8 cellular contexts compared by ENCODE assay signal in the genomic region with DNA sequence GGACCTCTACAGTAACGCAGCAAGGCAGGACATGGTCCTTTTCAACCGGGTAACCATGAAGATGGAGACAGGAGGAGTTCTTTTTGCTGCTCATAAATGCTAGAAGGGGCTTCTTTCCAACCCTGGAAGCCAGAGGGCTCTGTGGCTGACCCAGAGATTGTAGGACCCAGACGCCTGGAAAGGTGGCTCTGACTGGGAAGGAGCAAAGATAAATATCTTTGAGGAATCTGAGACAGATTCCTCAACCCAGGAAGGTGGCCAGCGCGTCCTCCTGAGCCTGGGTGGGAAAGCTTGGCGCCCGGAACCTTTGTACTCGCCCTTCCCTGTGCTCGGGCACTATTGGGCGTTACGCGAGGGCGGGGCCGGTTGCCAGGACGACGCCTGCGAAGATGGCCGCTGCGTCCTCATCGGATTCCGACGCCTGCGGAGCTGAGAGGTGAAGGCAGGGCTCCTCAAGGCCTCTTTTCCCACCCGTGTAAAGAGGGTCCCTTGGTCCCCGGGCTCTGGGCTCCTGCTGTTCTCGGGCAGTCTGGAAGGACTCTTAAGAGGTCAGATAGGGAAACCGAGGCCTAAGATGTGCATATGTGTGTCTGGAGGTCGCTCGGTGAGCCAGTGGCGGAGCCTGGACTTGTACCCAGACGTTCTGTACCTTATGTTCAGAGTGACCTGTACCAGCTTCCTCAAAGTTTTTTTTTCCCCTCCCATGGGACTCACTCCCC. TPM values are rescaled to one million over a fixed set of nuclear protein-coding genes. Genes with fewer than 3 reads are reported as not detected.
A peak's percentile ranks its signal among the peaks of the same experiment; 100 is the strongest.
DNase-seq lines count a peak whose midpoint lies in the region; ATAC-seq and TF ChIP-seq lines count a peak whose summit lies in the region.

A gene (plus strand): TSS at position 365 of the 719 bp plus-strand sequence. CDS start 25 bp downstream, at position 390.

- H3K4me3 Mint-ChIP-seq in central memory CD8-positive, alpha-beta T cell: peak within 1 kb of the TSS; percentile 85

- H3K27me3 ChIP-seq in kidney epithelial cell (ENCODE audit: control insufficient read depth, insufficient read depth, low read length): no peaks in the 10 kb centered on the region

- H3K36me3 Mint-ChIP-seq in central memory CD8-positive, alpha-beta T cell (ENCODE audit: insufficient read depth): peaks cover 8% of the 10 kb centered on the region

- H3K36me3 ChIP-seq in kidney epithelial cell (ENCODE audit: control insufficient read depth, insufficient read depth, low read length): no peaks in the 10 kb centered on the region

- no peaks in the 10 kb centered on the region for H3K9me3 Mint-ChIP-seq in central memory CD8-positive, alpha-beta T cell

- H3K27ac Mint-ChIP-seq in central memory CD8-positive, alpha-beta T cell (ENCODE audit: low read depth): peak within 1 kb of the TSS; percentile 19

- no peak for TF ChIP-seq CTCF in kidney epithelial cell (IDR thresholded peaks at IDR 0.05; ENCODE audit: insufficient read depth, low read length, poor library complexity, severe bottlenecking)

- ATAC-seq in HG03066 (IDR thresholded peaks at IDR 0.05; ENCODE audit: low read depth, unreplicated experiment): peak; percentile 76
- ATAC-seq in central memory CD8-positive, alpha-beta T cell (replicated peaks; ENCODE audit: extremely low read depth, poor library complexity, severe bottlenecking): peak; percentile 96

- H3K27me3 Mint-ChIP-seq in central memory CD8-positive, alpha-beta T cell: no peaks in the 10 kb centered on the region

- peaks cover 9% of the 10 kb centered on the region for H3K4me1 Mint-ChIP-seq in central memory CD8-positive, alpha-beta T cell

- DNase-seq in NCI-H1436 (lab: John Stamatoyannopoulos, UW) (peak; percentile 46), NCI-H1436 treated with DMSO at 0.1 percent for 48 hours (lab: John Stamatoyannopoulos, UW) (no peak), NCI-H345 (lab: John Stamatoyannopoulos, UW) (peak; percentile 79), kidney epithelial cell (ENCODE audit: low read depth) (no peak)
- peak; percentile 82 for DNase-seq in activated CD4-positive, CD25-positive, alpha-beta regulatory T cell treated with anti-CD3 and anti-CD28 coated beads, Interleukin-2, amount 50 U/mL, for 72 hours
- DNase-seq in central memory CD8-positive, alpha-beta T cell (ENCODE audit: low spot score in 2 of 2): peak; percentile 67 to 73
- peak; percentile 65 to 81 for DNase-seq in stimulated activated CD4-positive, alpha-beta T cell treated with anti-CD3 and anti-CD28 coated beads, Interleukin-15, amount 100 ng/mL, for 1 hour (ENCODE audit: low read depth in 1 of 2, low spot score in 1 of 2)

- peak within 1 kb of the TSS; percentile 87 for H3K4me3 ChIP-seq in kidney epithelial cell (ENCODE audit: low read depth, low read length)

RNA-seq across cellular contexts. Expression of the gene that starts here (rescaled TPM):
- total RNA-seq in kidney epithelial cell: 31.7 and 39.6 TPM in 2 replicates

Comparison
In these comparisons a context has a peak if more than half of its experiments do, and no peak if none do; other contexts are left out.
1. DNase-seq: peak in NCI-H1436 (single experiment), NCI-H345 (single experiment), activated CD4-positive, CD25-positive, alpha-beta regulatory T cell treated with anti-CD3 and anti-CD28 coated beads, Interleukin-2, amount 50 U/mL, for 72 hours (single experiment), central memory CD8-positive, alpha-beta T cell (2 of 2) and stimulated activated CD4-positive, alpha-beta T cell treated with anti-CD3 and anti-CD28 coated beads, Interleukin-15, amount 100 ng/mL, for 1 hour (2 of 2); none in NCI-H1436 treated with DMSO at 0.1 percent for 48 hours (single experiment) and kidney epithelial cell (single experiment).